Comparison of ENCODE assay signal across 10 cellular contexts in genomic region chr5:126358525-126358924, GRCh38.
DNase-seq lines count a peak whose midpoint lies in the region; ATAC-seq and TF ChIP-seq lines count a peak whose summit lies in the region.
"Had no signal": no experiment of that assay in that cellular context is flagged by ENCODE, and none has a peak within 500 bp of the region (broad histone marks: within the 10 kb centered on the region; RNA-seq: fewer than 3 reads in every experiment).

No MANE protein-coding gene starts in this region.

- H3K27me3 ChIP-seq in left ventricle myocardium inferior (ENCODE audit: low read depth) (no peaks in the 10 kb centered on the region), Caco-2 (replicated peaks; ENCODE audit: control insufficient read depth, insufficient read depth, low read length) (no peaks in the 10 kb centered on the region), breast epithelium (no peaks in the 10 kb centered on the region)
- H3K27me3 ChIP-seq: MG63 had no signal

- peak; percentile 28 for DNase-seq in choroid plexus epithelial cell (ENCODE audit: low read depth)
- DNase-seq in T-helper 2 cell treated with Interferon-gamma antibody and Interleukin-4, amounts not matched to agents 5 μg/mL and 100 μg/mL, for 36 hours (ENCODE audit: low spot score) = no peak
- DNase-seq in left ventricle myocardium inferior = no peak
- DNase-seq in Caco-2 = no peak
- DNase-seq in breast epithelium (ENCODE audit: low spot score in 2 of 2) = no peak
- DNase-seq: MG63 had no signal

- BruUV-seq in Caco-2 (replicated peaks; lab: Mats Ljungman, UMichigan) = no TSS peak

- H3K27ac ChIP-seq in left ventricle myocardium inferior (replicated peaks) (no peak overlapping the region), breast epithelium (no peak overlapping the region)

- no peak for TF ChIP-seq POLR2A in breast epithelium (IDR thresholded peaks at IDR 0.05)

- intact Hi-C loops in left ventricle myocardium inferior (cut with micrococcal nuclease) = no loop called here
- intact Hi-C loops in Caco-2 (cut with micrococcal nuclease; ENCODE audit: unreplicated experiment) = no loop called here
- intact Hi-C loops in breast epithelium (cut with DNase I; ENCODE audit: low total_unique reads) = no loop called here

- H3K4me1 ChIP-seq in left ventricle myocardium inferior = peaks cover 7% of the 10 kb centered on the region
- 0 out of 2 replicates have a peak, but pooled peaks cover 3% of the 10 kb centered on the region for H3K4me1 ChIP-seq in Caco-2
- H3K4me1 ChIP-seq in breast epithelium = peaks cover 0 to 9% of the 10 kb centered on the region in 2 donors

- POLR2A ChIA-PET in Caco-2 (lab: Charles Lee) = no interaction called here

- no peak overlapping the region for H3K4me3 Mint-ChIP-seq in T-helper 2 cell treated with Interferon-gamma antibody and Interleukin-4, amounts not matched to agents 5 μg/mL and 100 μg/mL, for 36 hours
- no peak overlapping the region for H3K4me3 Mint-ChIP-seq in Caco-2 (ENCODE audit: unreplicated experiment)

- peaks cover 5% of the 10 kb centered on the region for H3K4me1 Mint-ChIP-seq in T-helper 2 cell treated with Interferon-gamma antibody and Interleukin-4, amounts not matched to agents 5 μg/mL and 100 μg/mL, for 36 hours (ENCODE audit: low read depth)
- peaks cover 6% of the 10 kb centered on the region for H3K4me1 Mint-ChIP-seq in Caco-2 (ENCODE audit: low read depth, unreplicated experiment)

- H3K36me3 ChIP-seq in left ventricle myocardium inferior (no peaks in the 10 kb centered on the region), Caco-2 (ENCODE audit: control insufficient read depth, insufficient read depth, low read length) (no peaks in the 10 kb centered on the region), breast epithelium (no peaks in the 10 kb centered on the region)
- H3K36me3 ChIP-seq: MG63 had no signal

- H3K27ac Mint-ChIP-seq in T-helper 2 cell treated with Interferon-gamma antibody and Interleukin-4, amounts not matched to agents 5 μg/mL and 100 μg/mL, for 36 hours = no peak overlapping the region
- no peak overlapping the region for H3K27ac Mint-ChIP-seq in Caco-2 (ENCODE audit: unreplicated experiment)

- H3K36me3 Mint-ChIP-seq in T-helper 2 cell treated with Interferon-gamma antibody and Interleukin-4, amounts not matched to agents 5 μg/mL and 100 μg/mL, for 36 hours (ENCODE audit: low read depth) = no peaks in the 10 kb centered on the region
- H3K36me3 Mint-ChIP-seq in Caco-2 (ENCODE audit: insufficient read depth, unreplicated experiment) = no peaks in the 10 kb centered on the region

- TF ChIP-seq CTCF in choroid plexus epithelial cell (conservative IDR thresholded peaks at IDR 0.05; ENCODE audit: low read depth, low read length) (no peak), left ventricle myocardium inferior (IDR thresholded peaks at IDR 0.05; ENCODE audit: borderline replicate concordance) (no peak), Caco-2 (IDR thresholded peaks at IDR 0.05; ENCODE audit: insufficient read depth in 1 of 2, low read depth in 1 of 2, low read length in 1 of 2, severe bottlenecking in 1 of 2, unreplicated experiment in 1 of 2) (no peak), breast epithelium (IDR thresholded peaks at IDR 0.05) (no peak)

- H3K4me3 ChIP-seq in choroid plexus epithelial cell (ENCODE audit: low read depth, low read length) (no peak overlapping the region), left ventricle myocardium inferior (no peak overlapping the region), Caco-2 (ENCODE audit: low read depth, low read length) (no peak overlapping the region), breast epithelium (no peak overlapping the region)
- H3K4me3 ChIP-seq: lung, MG63 had no signal

- peak; percentile 91 for ATAC-seq in GM18511 (IDR thresholded peaks at IDR 0.05; ENCODE audit: unreplicated experiment)
- ATAC-seq in GM21619 (IDR thresholded peaks at IDR 0.05; ENCODE audit: unreplicated experiment) = peak; percentile 87
- ATAC-seq in HG03457 (IDR thresholded peaks at IDR 0.05; ENCODE audit: unreplicated experiment) = peak; percentile 92

- CTCF ChIA-PET in Caco-2 (lab: Charles Lee) = interaction anchor here (1.3 kb wide), 1 partner anchor 180 kb away, joined by 6 read pairs; no protein-coding TSS in a partner anchor

- H3K27me3 Mint-ChIP-seq in T-helper 2 cell treated with Interferon-gamma antibody and Interleukin-4, amounts not matched to agents 5 μg/mL and 100 μg/mL, for 36 hours (ENCODE audit: low read depth) = peaks cover 2% of the 10 kb centered on the region
- no peaks in the 10 kb centered on the region for H3K27me3 Mint-ChIP-seq in Caco-2 (ENCODE audit: insufficient read depth, unreplicated experiment)

- H3K9me3 ChIP-seq in left ventricle myocardium inferior (replicated peaks) = no peaks in the 10 kb centered on the region
- 0 out of 2 replicates have a peak, but pooled peaks cover 3% of the 10 kb centered on the region for H3K9me3 ChIP-seq in Caco-2
- no peaks in the 10 kb centered on the region for H3K9me3 ChIP-seq in breast epithelium
- H3K9me3 ChIP-seq: MG63 had no signal

- no peaks in the 10 kb centered on the region for H3K9me3 Mint-ChIP-seq in T-helper 2 cell treated with Interferon-gamma antibody and Interleukin-4, amounts not matched to agents 5 μg/mL and 100 μg/mL, for 36 hours
- H3K9me3 Mint-ChIP-seq in Caco-2 (ENCODE audit: unreplicated experiment) = peaks cover 4% of the 10 kb centered on the region
